8 cellular contexts compared by ENCODE assay signal in the genomic region with DNA sequence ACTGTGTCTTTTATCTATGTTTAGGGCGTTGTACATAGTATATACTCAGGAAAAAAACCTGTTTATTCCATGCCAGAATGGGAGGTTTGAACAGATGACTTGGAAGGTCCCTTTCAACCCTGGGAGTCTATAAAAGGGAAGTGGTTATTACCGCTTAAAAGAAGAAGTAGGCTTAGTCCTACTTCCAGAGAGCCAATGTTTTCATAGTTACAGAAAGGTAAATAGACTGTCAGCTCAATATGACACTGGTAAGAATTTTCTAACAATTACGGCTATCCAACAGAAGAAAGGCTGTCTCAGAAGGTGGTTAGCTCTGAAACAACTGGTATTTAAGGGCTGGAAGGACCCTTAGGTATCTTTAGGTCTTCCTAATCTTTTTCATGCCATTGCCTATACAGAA. TPM values are rescaled to one million over a fixed set of nuclear protein-coding genes. Genes with fewer than 3 reads are reported as not detected.
DNase-seq lines count a peak whose midpoint lies in the region; ATAC-seq and TF ChIP-seq lines count a peak whose summit lies in the region.

No MANE protein-coding gene starts in this region.

- POLR2A ChIA-PET in Caco-2 (lab: Charles Lee): no interaction called here

- peak overlapping the region; percentile 80 for H3K27ac Mint-ChIP-seq in Caco-2 (ENCODE audit: unreplicated experiment)
- H3K27ac Mint-ChIP-seq in activated T-helper 1 cell treated with anti-CD3 and anti-CD28 coated beads, Interleukin-12 subunit alpha, Interleukin-12 subunit beta, Interleukin-2, Interleukin-4 antibody, amounts not matched to agents 30 ng/mL and 10 ng/mL and 1 ng/mL, durations not matched to agents 14 hours and 24 hours and 36 hours: peak overlapping the region; percentile 98

- CTCF ChIA-PET in Caco-2 (lab: Charles Lee): interaction anchor here (0.6 to 2.5 kb wide), 9 partner anchors 10 to 235 kb away, joined by 3 to 24 read pairs (median 4); a partner anchor contains a TSS

- peak overlapping the region; percentile 87 for H3K4me3 Mint-ChIP-seq in Caco-2 (ENCODE audit: unreplicated experiment)
- H3K4me3 Mint-ChIP-seq in activated T-helper 1 cell treated with anti-CD3 and anti-CD28 coated beads, Interleukin-12 subunit alpha, Interleukin-12 subunit beta, Interleukin-2, Interleukin-4 antibody, amounts not matched to agents 30 ng/mL and 10 ng/mL and 1 ng/mL, durations not matched to agents 14 hours and 24 hours and 36 hours: peak overlapping the region; percentile 99

- BruUV-seq in Caco-2 (replicated peaks; lab: Mats Ljungman, UMichigan): no TSS peak

- H3K27me3 ChIP-seq in Caco-2 (replicated peaks; ENCODE audit: control insufficient read depth, insufficient read depth, low read length): no peaks in the 10 kb centered on the region
- no peaks in the 10 kb centered on the region for H3K27me3 ChIP-seq in tibial artery

- H3K4me1 ChIP-seq in Caco-2: no peaks in the 10 kb centered on the region; the same call in 1 of the 2 replicates
- H3K4me1 ChIP-seq in tibial artery: peaks cover 0 to 28% (median 17%) of the 10 kb centered on the region in 4 donors

- DNase-seq in Caco-2 (no peak), HT-29 (ENCODE audit: low spot score) (peak; percentile 29), left kidney (ENCODE audit: low read depth, low spot score) (peak; percentile 2), tibial artery (no peak), T-helper 9 cell (no peak), C1 segment of cervical spinal cord (lab: John Stamatoyannopoulos, UW) (no peak)
- DNase-seq in activated T-helper 1 cell treated with anti-CD3 and anti-CD28 coated beads, Interleukin-12 subunit alpha, Interleukin-12 subunit beta, Interleukin-2, Interleukin-4 antibody, amounts not matched to agents 30 ng/mL and 10 ng/mL and 1 ng/mL, durations not matched to agents 14 hours and 24 hours and 36 hours (ENCODE audit: low spot score): no peak

- H3K36me3 Mint-ChIP-seq in Caco-2 (ENCODE audit: insufficient read depth, unreplicated experiment): peaks cover 36% of the 10 kb centered on the region
- peaks cover 15% of the 10 kb centered on the region for H3K36me3 Mint-ChIP-seq in activated T-helper 1 cell treated with anti-CD3 and anti-CD28 coated beads, Interleukin-12 subunit alpha, Interleukin-12 subunit beta, Interleukin-2, Interleukin-4 antibody, amounts not matched to agents 30 ng/mL and 10 ng/mL and 1 ng/mL, durations not matched to agents 14 hours and 24 hours and 36 hours (ENCODE audit: low read depth)

- H3K9me3 ChIP-seq in Caco-2: no peaks in the 10 kb centered on the region
- no peaks in the 10 kb centered on the region for H3K9me3 ChIP-seq in tibial artery

- H3K27me3 Mint-ChIP-seq in Caco-2 (ENCODE audit: insufficient read depth, unreplicated experiment): no peaks in the 10 kb centered on the region
- peaks cover 2% of the 10 kb centered on the region for H3K27me3 Mint-ChIP-seq in activated T-helper 1 cell treated with anti-CD3 and anti-CD28 coated beads, Interleukin-12 subunit alpha, Interleukin-12 subunit beta, Interleukin-2, Interleukin-4 antibody, amounts not matched to agents 30 ng/mL and 10 ng/mL and 1 ng/mL, durations not matched to agents 14 hours and 24 hours and 36 hours (ENCODE audit: insufficient read depth)

- TF ChIP-seq CTCF in Caco-2 (IDR thresholded peaks at IDR 0.05; ENCODE audit: insufficient read depth in 1 of 2, low read depth in 1 of 2, low read length in 1 of 2, severe bottlenecking in 1 of 2, unreplicated experiment in 1 of 2) (no peak), tibial artery (IDR thresholded peaks at IDR 0.05) (no peak)

- H3K36me3 ChIP-seq in Caco-2 (ENCODE audit: control insufficient read depth, insufficient read depth, low read length) (0 out of 2 replicates have a peak, but pooled peaks cover 6% of the 10 kb centered on the region), tibial artery (peaks cover 12 to 20% (median 14%) of the 10 kb centered on the region in 3 donors)

- H3K4me3 ChIP-seq in Caco-2 (ENCODE audit: low read depth, low read length) (peak overlapping the region; percentile 83), tibial artery (peak overlapping the region; percentile 88 to 92)

- peak overlapping the region; percentile 93 to 96 for H3K27ac ChIP-seq in tibial artery

- intact Hi-C loops in Caco-2 (cut with micrococcal nuclease; ENCODE audit: unreplicated experiment) (no loop called here), tibial artery (cut with DNase I; ENCODE audit: low total_unique reads) (loop anchor here (5.0 kb wide), 2 partner anchors 47 to 197 kb away; a partner anchor contains a TSS)
- intact Hi-C loops in activated T-helper 1 cell treated with anti-CD3 and anti-CD28 coated beads, Interleukin-12 subunit alpha, Interleukin-12 subunit beta, Interleukin-2, Interleukin-4 antibody, amounts not matched to agents 30 ng/mL and 10 ng/mL and 1 ng/mL, durations not matched to agents 14 hours and 24 hours and 36 hours (cut with micrococcal nuclease): loop anchor here (2.0 kb wide), 2 partner anchors 15 to 1497 kb away; no protein-coding TSS in a partner anchor

- ATAC-seq in GM21381 (IDR thresholded peaks at IDR 0.05; ENCODE audit: unreplicated experiment): peak; percentile 45

- H3K4me1 Mint-ChIP-seq in Caco-2 (ENCODE audit: low read depth, unreplicated experiment): no peaks in the 10 kb centered on the region
- peaks cover 41% of the 10 kb centered on the region for H3K4me1 Mint-ChIP-seq in activated T-helper 1 cell treated with anti-CD3 and anti-CD28 coated beads, Interleukin-12 subunit alpha, Interleukin-12 subunit beta, Interleukin-2, Interleukin-4 antibody, amounts not matched to agents 30 ng/mL and 10 ng/mL and 1 ng/mL, durations not matched to agents 14 hours and 24 hours and 36 hours (ENCODE audit: low read depth)

- H3K9me3 Mint-ChIP-seq in Caco-2 (ENCODE audit: unreplicated experiment): no peaks in the 10 kb centered on the region
- no peaks in the 10 kb centered on the region for H3K9me3 Mint-ChIP-seq in activated T-helper 1 cell treated with anti-CD3 and anti-CD28 coated beads, Interleukin-12 subunit alpha, Interleukin-12 subunit beta, Interleukin-2, Interleukin-4 antibody, amounts not matched to agents 30 ng/mL and 10 ng/mL and 1 ng/mL, durations not matched to agents 14 hours and 24 hours and 36 hours

RNA-seq across cellular contexts. Expression of a gene that starts 1.1 kb away (rescaled TPM):
- 228 and 240 TPM in 2 replicates for total RNA-seq in Caco-2 (2022)
- total RNA-seq in HT-29 (2014; rRNA removed; shearing (Covaris generic)): 49.2 and 55.5 TPM in 2 replicates
- 99.9 and 106 TPM in 2 replicates for total RNA-seq in activated T-helper 1 cell treated with anti-CD3 and anti-CD28 coated beads, Interleukin-12 subunit alpha, Interleukin-12 subunit beta, Interleukin-2, Interleukin-4 antibody, amounts not matched to agents 30 ng/mL and 10 ng/mL and 1 ng/mL, durations not matched to agents 14 hours and 24 hours and 36 hours

RNA-seq across cellular contexts. Expression of a gene that starts 49.3 kb away (rescaled TPM):
- 35.1 and 39.7 TPM in 2 replicates for total RNA-seq in Caco-2 (2022)
- total RNA-seq in HT-29 (2014; rRNA removed; shearing (Covaris generic)): 2.3 and 2.7 TPM in 2 replicates
- 17.9 and 19.6 TPM in 2 replicates for total RNA-seq in activated T-helper 1 cell treated with anti-CD3 and anti-CD28 coated beads, Interleukin-12 subunit alpha, Interleukin-12 subunit beta, Interleukin-2, Interleukin-4 antibody, amounts not matched to agents 30 ng/mL and 10 ng/mL and 1 ng/mL, durations not matched to agents 14 hours and 24 hours and 36 hours

Comparison
In these comparisons a context has a peak if more than half of its experiments do, and no peak if none do; other contexts are left out.
1. DNase-seq: peak in HT-29 (single experiment) and left kidney (single experiment); none in Caco-2 (0 of 2), activated T-helper 1 cell treated with anti-CD3 and anti-CD28 coated beads, Interleukin-12 subunit alpha, Interleukin-12 subunit beta, Interleukin-2, Interleukin-4 antibody, amounts not matched to agents 30 ng/mL and 10 ng/mL and 1 ng/mL, durations not matched to agents 14 hours and 24 hours and 36 hours (single experiment), tibial artery (0 of 2), T-helper 9 cell (single experiment) and C1 segment of cervical spinal cord (0 of 14).